Comparison of ENCODE assay signal across 27 cellular contexts in the genomic region with DNA sequence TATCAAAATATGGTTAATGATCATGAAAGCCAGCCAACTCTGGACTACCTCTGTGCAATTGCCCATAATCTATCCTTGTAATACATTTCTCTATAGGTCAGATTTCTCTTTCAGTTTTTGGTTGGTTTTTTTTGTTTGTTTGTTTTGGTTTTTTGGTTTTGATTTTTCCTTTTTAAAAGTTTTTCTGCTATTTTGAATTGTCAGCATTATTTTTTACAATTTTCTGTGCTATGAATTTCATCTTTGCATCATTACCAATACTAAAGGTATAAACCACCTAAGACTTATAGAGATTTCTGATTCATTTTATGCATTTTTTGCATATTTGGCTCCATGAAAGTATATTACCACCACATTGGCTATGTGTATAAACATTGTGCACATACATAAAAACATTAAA.
"Had no signal": no experiment of that assay in that cellular context is flagged by ENCODE, and none has a peak within 500 bp of the region (broad histone marks: within the 10 kb centered on the region; RNA-seq: fewer than 3 reads in every experiment).

No MANE protein-coding gene starts in this region.

- H3K27me3 ChIP-seq: neural progenitor cell, ovary, spleen, stomach, thyroid gland, tibial nerve, upper lobe of right lung, uterus had no signal

- H3K4me2 ChIP-seq: neural progenitor cell, smooth muscle cell had no signal

- H2AFZ ChIP-seq: neural progenitor cell, parathyroid adenoma had no signal

- H3K27ac ChIP-seq: neural progenitor cell, ovary, parathyroid adenoma, psoas muscle, skin epidermis, spleen, stomach, thoracic aorta, thyroid gland, tibial nerve, upper lobe of right lung, uterus had no signal

- DNase-seq: naive thymus-derived CD4-positive, alpha-beta T cell; natural killer cell; occipital lobe; ovary; posterior cingulate gyrus; psoas muscle; right cardiac atrium; spleen; stimulated activated CD4-positive, alpha-beta T cell treated with anti-CD3 and anti-CD28 coated beads, Interleukin-12 subunit alpha, Interleukin-12 subunit beta, amount 100 ng/mL, for 4 hours; stimulated activated CD4-positive, alpha-beta T cell treated with anti-CD3 and anti-CD28 coated beads, Interleukin-2, amount 100 ng/mL, for 24 hours; stimulated activated CD4-positive, alpha-beta T cell treated with anti-CD3 and anti-CD28 coated beads, Interleukin-2, amount 100 ng/mL, for 48 hours; stimulated activated CD4-positive, alpha-beta T cell treated with anti-CD3 and anti-CD28 coated beads, Interleukin-4, amount 100 ng/mL, for 24 hours; stimulated activated naive B cell treated with anti-CD40 and anti-IgM and Interleukin-4, amounts not matched to agents 10 μg/mL and 1 μg/mL and 100 μg/mL, for 72 hours; stimulated activated naive CD4-positive, alpha-beta T cell treated with Interleukin-2 at 50 U/mL for 16 hours; stomach; thyroid gland; trophoblast cell; upper lobe of right lung; uterus had no signal

- H3K79me2 ChIP-seq: parathyroid adenoma had no signal

- H3K4me3 ChIP-seq: neural progenitor cell, ovary, psoas muscle, skin epidermis, smooth muscle cell, spleen, stomach, thoracic aorta, thyroid gland, tibial nerve, upper lobe of right lung, uterus had no signal

- ATAC-seq: naive thymus-derived CD4-positive, alpha-beta T cell; natural killer cell; psoas muscle; right cardiac atrium; sciatic nerve; stimulated activated effector memory CD8-positive, alpha-beta T cell treated with anti-CD3 and anti-CD28 coated beads, Interleukin-12 subunit alpha, Interleukin-12 subunit beta, amount 100 ng/mL, for 72 hours; stimulated activated naive B cell treated with anti-CD40 and anti-IgM and Interleukin-4, amounts not matched to agents 10 μg/mL and 1 μg/mL and 100 μg/mL, for 72 hours; upper lobe of right lung had no signal

- H3K36me3 ChIP-seq: neural progenitor cell, ovary, spleen, stomach, thoracic aorta, thyroid gland, tibial nerve, upper lobe of right lung, uterus had no signal

- H3K9ac ChIP-seq: neural progenitor cell, parathyroid adenoma had no signal

- H3K4me1 ChIP-seq: parathyroid adenoma, psoas muscle, stomach, thyroid gland, tibial nerve, uterus had no signal

- H3K9me3 ChIP-seq: ovary, psoas muscle, spleen, stomach, thoracic aorta, thyroid gland, tibial nerve, upper lobe of right lung, uterus had no signal
